19 cellular contexts compared by ENCODE assay signal in genomic region chr12:108594960-108595710, GRCh38. TPM values are rescaled to one million over a fixed set of nuclear protein-coding genes. Genes with fewer than 3 reads are reported as not detected.
A peak's percentile ranks its signal among the peaks of the same experiment; 100 is the strongest.
DNase-seq lines count a peak whose midpoint lies in the region; ATAC-seq and TF ChIP-seq lines count a peak whose summit lies in the region.
"Had no signal": no experiment of that assay in that cellular context is flagged by ENCODE, and none has a peak within 500 bp of the region (broad histone marks: within the 10 kb centered on the region; RNA-seq: fewer than 3 reads in every experiment).

No MANE protein-coding gene starts in this region.

- H3K27me3 ChIP-seq in lung (ENCODE audit: control insufficient read depth, insufficient read depth), result no peaks in the 10 kb centered on the region
- H3K27me3 ChIP-seq: ascending aorta had no signal

- H3K4me1 Mint-ChIP-seq in WTC11, result peaks cover 5% of the 10 kb centered on the region
- H3K4me1 Mint-ChIP-seq: activated B cell treated with CpG ODN at 0.5 μM for 24 hours; CD4-positive, CD25-positive, alpha-beta regulatory T cell had no signal

- TF ChIP-seq CTCF in AG10803 (conservative IDR thresholded peaks at IDR 0.05; ENCODE audit: low read length), result no peak
- TF ChIP-seq CTCF in WTC11 (IDR thresholded peaks at IDR 0.05), result no peak
- no peak for TF ChIP-seq CTCF in lung (IDR thresholded peaks at IDR 0.05; ENCODE audit: control extremely low read depth, extremely low read depth)

- H3K36me3 Mint-ChIP-seq in WTC11, result no peaks in the 10 kb centered on the region
- H3K36me3 Mint-ChIP-seq: CD4-positive, CD25-positive, alpha-beta regulatory T cell had no signal

- POLR2A ChIA-PET in WTC11 (lab: Charles Lee), result no interaction called here

- no peaks in the 10 kb centered on the region for H3K9me3 ChIP-seq in lung (ENCODE audit: control insufficient read depth in 2 of 2, insufficient read depth in 1 of 2, low read length in 1 of 2)
- H3K9me3 ChIP-seq: ascending aorta, heart right ventricle had no signal

- DNase-seq in AG10803 (ENCODE audit: low read depth), result no peak
- no peak for DNase-seq in WTC11 (ENCODE audit: low spot score)
- DNase-seq in lung (ENCODE audit: low spot score), result no peak
- no peak for DNase-seq in NCI-H1436 (lab: John Stamatoyannopoulos, UW)
- no peak for DNase-seq in effector CD8-positive, alpha-beta T cell (lab: John Stamatoyannopoulos, UW)
- DNase-seq: activated B cell treated with CpG ODN at 0.5 μM for 24 hours; activated naive CD4-positive, alpha-beta T cell treated with anti-CD3 and anti-CD28 coated beads, Interleukin-2, amount 50 U/mL, for 16 hours; activated T-cell treated with anti-CD3 and anti-CD28 coated beads, Interleukin-2, amount 50 U/mL, for 48 hours; CD4-positive, CD25-positive, alpha-beta regulatory T cell; DMS153; GF-D8; HCEC 1CT; heart right ventricle; NCI-H774; SIG-M5; T-helper 2 cell had no signal

- H3K27ac Mint-ChIP-seq in WTC11, result no peak overlapping the region
- H3K27ac Mint-ChIP-seq: activated B cell treated with CpG ODN at 0.5 μM for 24 hours; CD4-positive, CD25-positive, alpha-beta regulatory T cell had no signal

- CTCF ChIA-PET in WTC11 (lab: Charles Lee), result interaction anchor here (0.6 to 0.9 kb wide), 3 partner anchors 17 to 374 kb away, joined by 3 to 5 read pairs (median 3); no protein-coding TSS in a partner anchor

- H3K27me3 Mint-ChIP-seq in WTC11 (ENCODE audit: low read depth), result no peaks in the 10 kb centered on the region

- no peaks in the 10 kb centered on the region for H3K36me3 ChIP-seq in lung (ENCODE audit: control insufficient read depth in 2 of 2, insufficient read depth in 2 of 2, low read length in 2 of 2)
- H3K36me3 ChIP-seq: ascending aorta, heart right ventricle had no signal

- no peak overlapping the region for H3K4me3 Mint-ChIP-seq in WTC11
- H3K4me3 Mint-ChIP-seq: activated B cell treated with CpG ODN at 0.5 μM for 24 hours; CD4-positive, CD25-positive, alpha-beta regulatory T cell had no signal

- no peaks in the 10 kb centered on the region for H3K9me3 Mint-ChIP-seq in WTC11
- H3K9me3 Mint-ChIP-seq: activated B cell treated with CpG ODN at 0.5 μM for 24 hours had no signal

- H3K4me3 ChIP-seq in AG10803 (ENCODE audit: low read length) (peak overlapping the region; percentile 72), lung (peak overlapping the region; percentile 10)
- H3K4me3 ChIP-seq: ascending aorta had no signal

- H3K27ac ChIP-seq in lung (ENCODE audit: low read depth in 1 of 2, low read length in 1 of 2), result peak overlapping the region in 1 of 2 donors; percentile 15
- H3K27ac ChIP-seq: ascending aorta had no signal

- no peaks in the 10 kb centered on the region for H3K4me1 ChIP-seq in lung (ENCODE audit: control insufficient read depth in 2 of 2, insufficient read depth in 2 of 2, low read length in 2 of 2)
- H3K4me1 ChIP-seq: ascending aorta, heart right ventricle had no signal

- ATAC-seq in WTC11 (no peak), lung (ENCODE audit: insufficient read depth, low FRiP score) (no peak), HG02840 (IDR thresholded peaks at IDR 0.05; ENCODE audit: low FRiP score, unreplicated experiment) (no peak)
- ATAC-seq: heart right ventricle had no signal

- 95 to 96% methylated on average over 7 of the region's 7 CpGs for WGBS in lung, 2 donors

TF ChIP-seq in WTC11, 78 proteins besides CTCF, POLR2A, EP300 and RAD21:
- peak; percentile 8; the same call in 1 of the 2 replicates for TF ChIP-seq NFE2L1 (CRISPR knock-in tag; IDR thresholded peaks at IDR 0.05)
- no peak for TF ChIP-seq MYBL2 (CRISPR knock-in tag; IDR thresholded peaks at IDR 0.05)
TF ChIP-seq in WTC11: peak in this region for 1.

RNA-seq across cellular contexts. Expression of gene TMEM119, which starts 2.7 kb away (rescaled TPM):
- total RNA-seq in WTC11 (2021), result 0.16 to 0.25 TPM (median 0.20 TPM) in 3 replicates
- total RNA-seq in lung, result 10 to 100 TPM; 22.5 to 31.9 TPM
- 10 to 100 TPM; 14.4 to 23.2 TPM for polyA plus RNA-seq in lung
- total RNA-seq: A673, activated B cell treated with CpG ODN at 0.5 μM for 24 hours had no signal

RNA-seq across cellular contexts. Expression of gene ISCU, which starts 32.7 kb away (rescaled TPM):
- total RNA-seq in WTC11 (2021), result 73.8 to 85.9 TPM (median 74.2 TPM) in 3 replicates
- total RNA-seq in lung, result 10 to 100 TPM; 86.2 to 93.0 TPM
- 100 to 1,000 TPM in 1 of 2 donors, 10 to 100 TPM in 1; 95.5 to 132 TPM for polyA plus RNA-seq in lung

RNA-seq across cellular contexts. Expression of gene SART3, which starts 34.2 kb away (rescaled TPM):
- total RNA-seq in WTC11 (2021) (75.6 to 91.2 TPM (median 76.8 TPM) in 3 replicates), lung (100 to 1,000 TPM in 1 of 2 donors, 10 to 100 TPM in 1; 46.5 to 107 TPM)
- polyA plus RNA-seq in lung, result 10 to 100 TPM; 12.2 to 23.3 TPM

RNA-seq across cellular contexts. Expression of gene SELPLG, which starts 38.6 kb away (rescaled TPM):
- 0.18 to 0.46 TPM (median 0.21 TPM) in 3 replicates for total RNA-seq in WTC11 (2021)
- 10 to 100 TPM; 11.3 to 47.2 TPM for total RNA-seq in lung
- polyA plus RNA-seq in lung, result 10 to 100 TPM; 13.8 to 97.0 TPM

Comparison
In these comparisons a context has a peak if more than half of its experiments do, and no peak if none do; other contexts are left out.
1. RNA of gene TMEM119, which starts 2.7 kb away (total RNA-seq): 22.5 to 31.9 TPM in lung; 0.16 to 0.25 TPM in WTC11; every median in the first group is over 10 times any median in the second.